ENCODE assay signal across 35 cellular contexts in genomic region chr11:12560362-12560761, GRCh38.
"Had no signal": no experiment of that assay in that cellular context is flagged by ENCODE, and none has a peak within 500 bp of the region (broad histone marks: within the 10 kb centered on the region; RNA-seq: fewer than 3 reads in every experiment).

No MANE protein-coding gene starts in this region.

- H3K36me3 ChIP-seq: adrenal gland, colonic mucosa, WERI-Rb-1 had no signal

- H3K27ac Mint-ChIP-seq: activated B cell treated with CpG ODN at 0.5 μM for 24 hours; activated CD8-positive, alpha-beta memory T cell treated with anti-CD3 and anti-CD28 coated beads, Interleukin-2, amount 10 ng/mL, durations not matched to agents 7 days and 5 days; activated CD8-positive, alpha-beta T cell treated with anti-CD3 and anti-CD28 coated beads, Interleukin-2, amount 10 ng/mL, durations not matched to agents 7 days and 5 days; activated naive CD4-positive, alpha-beta T cell treated with anti-CD3 and anti-CD28 coated beads for 36 hours; activated naive CD4-positive, alpha-beta T cell treated with anti-CD3 and anti-CD28 coated beads, Interleukin-2, amount 50 U/mL, for 24 hours; activated naive CD8-positive, alpha-beta T cell treated with anti-CD3 and anti-CD28 coated beads for 36 hours; activated naive CD8-positive, alpha-beta T cell treated with anti-CD3 and anti-CD28 coated beads, Interleukin-2, amount 50 U/mL, for 24 hours; activated T-helper 1 cell treated with anti-CD3 and anti-CD28 coated beads, Interleukin-12 subunit alpha, Interleukin-12 subunit beta, Interleukin-2, Interleukin-4 antibody, amounts not matched to agents 30 ng/mL and 10 ng/mL and 1 ng/mL, durations not matched to agents 14 hours and 24 hours and 36 hours; activated T-helper 2 cell treated with anti-CD3 and anti-CD28 coated beads, Interferon-gamma antibody, Interleukin-2, Interleukin-4, amounts not matched to agents 10 μg/mL and 5 μg/mL and 100 μg/mL, durations not matched to agents 14 hours and 24 hours and 36 hours; dendritic cell treated with granulocyte-macrophage colony-stimulating factor and Interleukin-4, amounts not matched to agents 40 ng/mL and 50 ng/mL, for 4 days; endodermal cell; T-helper 17 cell; T-helper 2 cell treated with Interferon-gamma antibody and Interleukin-4, amounts not matched to agents 5 μg/mL and 100 μg/mL, for 36 hours had no signal

- H3K9me3 ChIP-seq: adrenal gland, body of pancreas, colonic mucosa had no signal

- H3K4me1 Mint-ChIP-seq: activated B cell treated with CpG ODN at 0.5 μM for 24 hours; activated CD8-positive, alpha-beta memory T cell treated with anti-CD3 and anti-CD28 coated beads, Interleukin-2, amount 10 ng/mL, durations not matched to agents 7 days and 5 days; activated naive CD4-positive, alpha-beta T cell treated with anti-CD3 and anti-CD28 coated beads, Interleukin-2, amount 50 U/mL, for 24 hours; activated naive CD8-positive, alpha-beta T cell treated with anti-CD3 and anti-CD28 coated beads for 36 hours; activated naive CD8-positive, alpha-beta T cell treated with anti-CD3 and anti-CD28 coated beads, Interleukin-2, amount 50 U/mL, for 24 hours; T-helper 17 cell had no signal

- DNase-seq: activated B cell treated with CpG ODN at 0.5 μM for 24 hours; activated CD4-positive, alpha-beta T cell treated with anti-CD3 and anti-CD28 coated beads for 48 hours; activated CD4-positive, alpha-beta T cell treated with anti-CD3 and anti-CD28 coated beads, Interleukin-2, amount 50 U/mL, for 1 hour; activated CD4-positive, alpha-beta T cell treated with anti-CD3 and anti-CD28 coated beads, Interleukin-2, amount 50 U/mL, for 48 hours; activated CD8-positive, alpha-beta memory T cell treated with anti-CD3 and anti-CD28 coated beads, Interleukin-2, amount 10 ng/mL, durations not matched to agents 7 days and 5 days; activated CD8-positive, alpha-beta memory T cell treated with anti-CD3 and anti-CD28 coated beads, Interleukin-2, amount 50 U/mL, for 4 hours; activated CD8-positive, alpha-beta T cell treated with anti-CD3 and anti-CD28 coated beads, Interleukin-2, amount 10 ng/mL, durations not matched to agents 7 days and 5 days; activated effector memory CD4-positive, alpha-beta T cell treated with anti-CD3 and anti-CD28 coated beads, Interleukin-2, amount 50 U/mL, for 16 hours; activated naive CD4-positive, alpha-beta T cell treated with anti-CD3 and anti-CD28 coated beads for 36 hours; activated naive CD8-positive, alpha-beta T cell treated with anti-CD3 and anti-CD28 coated beads for 36 hours; activated naive CD8-positive, alpha-beta T cell treated with anti-CD3 and anti-CD28 coated beads, Interleukin-2, amount 50 U/mL, for 24 hours; activated T-cell treated with anti-CD3 and anti-CD28 coated beads, Interleukin-2, amount 50 U/mL, for 1 hour; activated T-cell treated with anti-CD3 and anti-CD28 coated beads, Interleukin-2, amount 50 U/mL, for 48 hours; adrenal gland; amygdala; aorta; body of pancreas; central memory CD4-positive, alpha-beta T cell; cerebellar nuclear complex; colonic mucosa; dorsolateral prefrontal cortex; effector memory CD4-positive, alpha-beta T cell; endodermal cell; foreskin fibroblast; T-helper 1 cell; T-helper 17 cell; T1000; WERI-Rb-1 had no signal

- ATAC-seq: activated CD4-positive, CD25-positive, alpha-beta regulatory T cell treated with anti-CD3 and anti-CD28 coated beads, Interleukin-2, amount 50 U/mL, for 24 hours; activated CD8-positive, alpha-beta memory T cell treated with anti-CD3 and anti-CD28 coated beads, Interleukin-2, amount 10 ng/mL, durations not matched to agents 7 days and 5 days; activated CD8-positive, alpha-beta T cell treated with anti-CD3 and anti-CD28 coated beads, Interleukin-2, amount 10 ng/mL, durations not matched to agents 7 days and 5 days; activated naive CD8-positive, alpha-beta T cell treated with anti-CD3 and anti-CD28 coated beads, Interleukin-2, amount 50 U/mL, for 24 hours; body of pancreas; esophagus mucosa; T-helper 17 cell had no signal

- H3K27me3 ChIP-seq: adrenal gland, body of pancreas, colonic mucosa had no signal

- H3K9me3 Mint-ChIP-seq: activated naive CD4-positive, alpha-beta T cell treated with anti-CD3 and anti-CD28 coated beads for 36 hours; activated naive CD4-positive, alpha-beta T cell treated with anti-CD3 and anti-CD28 coated beads, Interleukin-2, amount 50 U/mL, for 24 hours; activated naive CD8-positive, alpha-beta T cell treated with anti-CD3 and anti-CD28 coated beads for 36 hours; activated naive CD8-positive, alpha-beta T cell treated with anti-CD3 and anti-CD28 coated beads, Interleukin-2, amount 50 U/mL, for 24 hours; activated T-helper 1 cell treated with anti-CD3 and anti-CD28 coated beads, Interleukin-12 subunit alpha, Interleukin-12 subunit beta, Interleukin-2, Interleukin-4 antibody, amounts not matched to agents 30 ng/mL and 10 ng/mL and 1 ng/mL, durations not matched to agents 14 hours and 24 hours and 36 hours; activated T-helper 2 cell treated with anti-CD3 and anti-CD28 coated beads, Interferon-gamma antibody, Interleukin-2, Interleukin-4, amounts not matched to agents 10 μg/mL and 5 μg/mL and 100 μg/mL, durations not matched to agents 14 hours and 24 hours and 36 hours; dendritic cell treated with granulocyte-macrophage colony-stimulating factor and Interleukin-4, amounts not matched to agents 40 ng/mL and 50 ng/mL, for 4 days; endodermal cell; T-helper 2 cell treated with Interferon-gamma antibody and Interleukin-4, amounts not matched to agents 5 μg/mL and 100 μg/mL, for 36 hours had no signal

- H3K4me3 Mint-ChIP-seq: activated B cell treated with CpG ODN at 0.5 μM for 24 hours; activated CD8-positive, alpha-beta memory T cell treated with anti-CD3 and anti-CD28 coated beads, Interleukin-2, amount 10 ng/mL, durations not matched to agents 7 days and 5 days; activated CD8-positive, alpha-beta T cell treated with anti-CD3 and anti-CD28 coated beads, Interleukin-2, amount 10 ng/mL, durations not matched to agents 7 days and 5 days; activated naive CD4-positive, alpha-beta T cell treated with anti-CD3 and anti-CD28 coated beads for 36 hours; activated naive CD4-positive, alpha-beta T cell treated with anti-CD3 and anti-CD28 coated beads, Interleukin-2, amount 50 U/mL, for 24 hours; activated naive CD8-positive, alpha-beta T cell treated with anti-CD3 and anti-CD28 coated beads for 36 hours; activated naive CD8-positive, alpha-beta T cell treated with anti-CD3 and anti-CD28 coated beads, Interleukin-2, amount 50 U/mL, for 24 hours; activated T-helper 1 cell treated with anti-CD3 and anti-CD28 coated beads, Interleukin-12 subunit alpha, Interleukin-12 subunit beta, Interleukin-2, Interleukin-4 antibody, amounts not matched to agents 30 ng/mL and 10 ng/mL and 1 ng/mL, durations not matched to agents 14 hours and 24 hours and 36 hours; dendritic cell treated with granulocyte-macrophage colony-stimulating factor and Interleukin-4, amounts not matched to agents 40 ng/mL and 50 ng/mL, for 4 days; endodermal cell; T-helper 17 cell; T-helper 2 cell treated with Interferon-gamma antibody and Interleukin-4, amounts not matched to agents 5 μg/mL and 100 μg/mL, for 36 hours had no signal

- H3K27me3 Mint-ChIP-seq: dendritic cell treated with granulocyte-macrophage colony-stimulating factor and Interleukin-4, amounts not matched to agents 40 ng/mL and 50 ng/mL, for 4 days had no signal

- H3K4me1 ChIP-seq: body of pancreas, colonic mucosa had no signal

- H3K36me3 Mint-ChIP-seq: activated CD8-positive, alpha-beta memory T cell treated with anti-CD3 and anti-CD28 coated beads, Interleukin-2, amount 10 ng/mL, durations not matched to agents 7 days and 5 days; activated naive CD4-positive, alpha-beta T cell treated with anti-CD3 and anti-CD28 coated beads, Interleukin-2, amount 50 U/mL, for 24 hours; activated naive CD8-positive, alpha-beta T cell treated with anti-CD3 and anti-CD28 coated beads for 36 hours had no signal

- H3K4me3 ChIP-seq: adrenal gland, body of pancreas, colonic mucosa, dorsolateral prefrontal cortex had no signal

- H3K27ac ChIP-seq: adrenal gland, body of pancreas, colonic mucosa, dorsolateral prefrontal cortex, WERI-Rb-1 had no signal
